8 cellular contexts compared by ENCODE assay signal in genomic region chr2:69386376-69386775, GRCh38. TPM values are rescaled to one million over a fixed set of nuclear protein-coding genes. Genes with fewer than 3 reads are reported as not detected.
DNase-seq lines count a peak whose midpoint lies in the region; ATAC-seq, FAIRE-seq and TF ChIP-seq lines count a peak whose summit lies in the region.

No MANE protein-coding gene starts in this region.

- TF ChIP-seq POLR2A in HepG2 (IDR thresholded peaks at IDR 0.05; ENCODE audit: insufficient read depth in 1 of 2, low read depth in 2 of 2, low read length in 2 of 2) (no peak), upper lobe of left lung (IDR thresholded peaks at IDR 0.05) (no peak)

- POLR2A ChIA-PET in HepG2 (lab: Yijun Ruan, JAX), result interaction anchor here (0.6 to 2.1 kb wide), 4 partner anchors 15 to 169 kb away, joined by 3 to 20 read pairs (median 4); partner anchors contain the start of gene NFU1

- H3K36me3 Mint-ChIP-seq in activated naive CD4-positive, alpha-beta T cell treated with anti-CD3 and anti-CD28 coated beads, Interleukin-2, amount 50 U/mL, for 72 hours, result peaks cover 0 to 5% of the 10 kb centered on the region in 2 donors

- TF ChIP-seq CTCF in GM12875 (IDR thresholded peaks at IDR 0.05; ENCODE audit: borderline replicate concordance, insufficient read depth, low read depth, low read length) (no peak), HepG2 (CRISPR knock-in tag; IDR thresholded peaks at IDR 0.05) (no peak), upper lobe of left lung (IDR thresholded peaks at IDR 0.05) (no peak), omental fat pad (IDR thresholded peaks at IDR 0.05) (no peak)

- in situ Hi-C loops in HepG2 (cut with HindIII; ENCODE audit: extremely low pct_ligation_motif_present, low pct_unique_long_range_greater_than_20kb), result no loop called here

- TF ChIP-seq RAD21 in HepG2 (CRISPR knock-in tag; IDR thresholded peaks at IDR 0.05), result no peak

- TF ChIP-seq EP300 in HepG2 (IDR thresholded peaks at IDR 0.05; ENCODE audit: low read depth in 2 of 2, low read length in 2 of 2), result no peak
- TF ChIP-seq EP300 in HepG2 (CRISPR knock-in tag; IDR thresholded peaks at IDR 0.05; ENCODE audit: borderline replicate concordance), result no peak
- no peak for TF ChIP-seq EP300 in upper lobe of left lung (IDR thresholded peaks at IDR 0.05)

- peak overlapping the region; percentile 88 for H3K9ac ChIP-seq in HepG2 (ENCODE audit: insufficient read depth, low read depth, low read length)

- H3K27me3 ChIP-seq in HepG2 (ENCODE audit: control insufficient read depth in 1 of 2, insufficient read depth in 2 of 2, low read length in 2 of 2) (no peaks in the 10 kb centered on the region; a peak in 1 of 5 replicates), upper lobe of left lung (no peaks in the 10 kb centered on the region)

- H4K20me1 ChIP-seq in HepG2 (ENCODE audit: insufficient read depth, low read length), result peaks cover 25% of the 10 kb centered on the region

- no TSS peak for BruUV-seq in HepG2 (replicated peaks; lab: Mats Ljungman, UMichigan)

- CTCF ChIA-PET in HepG2 (lab: Yijun Ruan, JAX; ENCODE audit: low intra/inter-chr PET ratio, low total read pairs), result no interaction called here

- no peak overlapping the region for H2AFZ ChIP-seq in HepG2 (ENCODE audit: low read length)

- intact Hi-C loops in HepG2 (cut with micrococcal nuclease; ENCODE audit: unreplicated experiment), result loop anchor here (2.0 to 10.0 kb wide), 2 partner anchors 50 to 212 kb away; partner anchors contain the start of gene NFU1

- WGBS in HepG2 (ENCODE audit: low lambda C conversion rate), result 1% methylated on average over 6 of the region's 6 CpGs
- WGBS in upper lobe of left lung, 2 donors, result 10 to 11% methylated on average over 6 of the region's 6 CpGs

- H3K9me3 ChIP-seq in HepG2 (ENCODE audit: low read length) (no peaks in the 10 kb centered on the region), upper lobe of left lung (no peaks in the 10 kb centered on the region)

- H3K4me1 ChIP-seq in HepG2 (ENCODE audit: insufficient read depth, low read length) (peaks cover 61% of the 10 kb centered on the region), upper lobe of left lung (peaks cover 17 to 56% (median 36%) of the 10 kb centered on the region in 4 donors)

- peak overlapping the region; percentile 80 for H3K4me3 ChIP-seq in GM12875 (ENCODE audit: low read depth, low read length)
- H3K4me3 ChIP-seq in HepG2 (replicated peaks in 1 of 3; ENCODE audit: insufficient read depth in 1 of 3, low read depth in 2 of 3, low read length in 3 of 3), result peak overlapping the region; percentile 79 to 99 (median 93)
- peak overlapping the region; percentile 75 to 97 (median 88) for H3K4me3 ChIP-seq in upper lobe of left lung

- peak overlapping the region; percentile 80 for H3K27ac ChIP-seq in HepG2 (ENCODE audit: extremely low read length, insufficient read depth, low read length)
- peak overlapping the region; percentile 84 to 95 (median 91) for H3K27ac ChIP-seq in upper lobe of left lung

- H3K36me3 ChIP-seq in HepG2 (replicated peaks in 1 of 2; ENCODE audit: control insufficient read depth in 1 of 2, insufficient read depth in 2 of 2, low read length in 2 of 2) (peaks cover 3 to 13% of the 10 kb centered on the region in 2 experiments; a peak in 4 of 5 replicates), upper lobe of left lung (no peaks in the 10 kb centered on the region)

- ATAC-seq in HG03066 (IDR thresholded peaks at IDR 0.05; ENCODE audit: low read depth, unreplicated experiment) (peak; percentile 5), HepG2 (peak; percentile 24), upper lobe of left lung (ENCODE audit: low FRiP score in 2 of 2) (no peak), HG02884 (IDR thresholded peaks at IDR 0.05; ENCODE audit: unreplicated experiment) (no peak), omental fat pad (ENCODE audit: low FRiP score) (no peak)
- ATAC-seq in activated naive CD4-positive, alpha-beta T cell treated with anti-CD3 and anti-CD28 coated beads, Interleukin-2, amount 50 U/mL, for 72 hours, result no peak

- H3K4me2 ChIP-seq in HepG2 (ENCODE audit: low read depth, low read length), result peak overlapping the region; percentile 87

- no peak for FAIRE-seq in HepG2 (lab: Jason Lieb, UNC)

- H3K79me2 ChIP-seq in HepG2 (ENCODE audit: insufficient read depth, low read length), result peaks cover 58% of the 10 kb centered on the region

- H3K9me3 Mint-ChIP-seq in activated naive CD4-positive, alpha-beta T cell treated with anti-CD3 and anti-CD28 coated beads, Interleukin-2, amount 50 U/mL, for 72 hours, result no peaks in the 10 kb centered on the region

- H3K27ac Mint-ChIP-seq in activated naive CD4-positive, alpha-beta T cell treated with anti-CD3 and anti-CD28 coated beads, Interleukin-2, amount 50 U/mL, for 72 hours, result peak overlapping the region; percentile 75 to 98

- DNase-seq in activated naive CD4-positive, alpha-beta T cell treated with anti-CD3 and anti-CD28 coated beads, Interleukin-2, amount 50 U/mL, for 72 hours (ENCODE audit: low spot score in 2 of 2), result no peak
- peak; percentile 24 for DNase-seq in HepG2 (ENCODE audit: low spot score)
- no peak for DNase-seq in upper lobe of left lung
- no peak for DNase-seq in COLO668 (lab: John Stamatoyannopoulos, UW; ENCODE audit: unreplicated experiment)
- no peak for DNase-seq in omental fat pad (ENCODE audit: low spot score)

RNA-seq across cellular contexts. Expression of gene GFPT1, which starts 0.7 kb away (rescaled TPM):
- 10 to 100 TPM; 25.1 to 57.7 TPM for total RNA-seq in activated naive CD4-positive, alpha-beta T cell treated with anti-CD3 and anti-CD28 coated beads, Interleukin-2, amount 50 U/mL, for 72 hours
- total RNA-seq in HepG2 (2016; rRNA removed; fragmentation: Illumina TruSeq; extraction: Trizol) (84.9 and 129 TPM in 2 replicates), upper lobe of left lung (10 to 100 TPM; 16.1 to 99.0 (median 38.5) TPM), omental fat pad (100 to 1,000 TPM in 1 of 4 donors, 10 to 100 TPM in 3; 32.9 to 105 (median 54.5) TPM)
- total RNA-seq in HepG2 (2016; cell fraction: cytosol; rRNA removed; fragmentation: Illumina TruSeq; extraction: Trizol; ENCODE audit: low read depth), result 43.7 and 46.8 TPM in 2 replicates
- total RNA-seq in HepG2 (2016; cell fraction: insoluble cytoplasmic fraction; rRNA removed; fragmentation: Illumina TruSeq; extraction: Trizol), result 85.1 and 124 TPM in 2 replicates
- 30.0 and 36.5 TPM in 2 replicates for total RNA-seq in HepG2 (2016; cell fraction: membrane; rRNA removed; fragmentation: Illumina TruSeq; extraction: Trizol)
- total RNA-seq in HepG2 (2016; cell fraction: nucleus; rRNA removed; fragmentation: Illumina TruSeq; extraction: Trizol), result 48.9 and 54.4 TPM in 2 replicates
- polyA plus RNA-seq in HepG2 (2011; rRNA removed), result 19.7 and 24.0 TPM in 2 replicates
- polyA plus RNA-seq in HepG2 (2011; cell fraction: cytosol; rRNA removed), result 13.6 and 21.7 TPM in 2 replicates
- 9.3 and 13.1 TPM in 2 replicates for polyA plus RNA-seq in HepG2 (2011; cell fraction: nucleus; rRNA removed)
- 40.9 and 53.4 TPM in 2 replicates for polyA plus RNA-seq in HepG2 (2012)
- 1.7 and 2.0 TPM in 2 replicates for polyA plus RNA-seq in HepG2 (2016; cell fraction: cytosol; fragmentation: Illumina TruSeq; extraction: Trizol; ENCODE audit: low read depth)
- polyA plus RNA-seq in HepG2 (2016; cell fraction: insoluble cytoplasmic fraction; fragmentation: Illumina TruSeq; extraction: Trizol; ENCODE audit: low read depth), result 60.5 and 62.2 TPM in 2 replicates
- 5.2 and 6.2 TPM in 2 replicates for polyA plus RNA-seq in HepG2 (2016; cell fraction: membrane; fragmentation: Illumina TruSeq; extraction: Trizol; ENCODE audit: low read depth)
- polyA plus RNA-seq in HepG2 (2016; cell fraction: nucleus; fragmentation: Illumina TruSeq; extraction: Trizol; ENCODE audit: insufficient read depth, low read depth), result 40.7 and 46.5 TPM in 2 replicates
- polyA minus RNA-seq in HepG2 (2011; rRNA and poly(A)+ RNA removed; ENCODE audit: low replicate concordance), result 9.1 and 29.8 TPM in 2 replicates
- polyA minus RNA-seq in HepG2 (2011; cell fraction: cytosol; rRNA and poly(A)+ RNA removed), result 58.1 and 58.4 TPM in 2 replicates
- polyA minus RNA-seq in HepG2 (2011; cell fraction: nucleus; rRNA and poly(A)+ RNA removed), result 47.1 and 54.0 TPM in 2 replicates

RNA-seq across cellular contexts. Expression of gene NFU1, which starts 50.9 kb away (rescaled TPM):
- total RNA-seq in activated naive CD4-positive, alpha-beta T cell treated with anti-CD3 and anti-CD28 coated beads, Interleukin-2, amount 50 U/mL, for 72 hours, result 10 to 100 TPM; 32.2 to 34.3 TPM
- 84.0 and 99.6 TPM in 2 replicates for total RNA-seq in HepG2 (2016; rRNA removed; fragmentation: Illumina TruSeq; extraction: Trizol)
- 88.3 and 93.2 TPM in 2 replicates for total RNA-seq in HepG2 (2016; cell fraction: cytosol; rRNA removed; fragmentation: Illumina TruSeq; extraction: Trizol; ENCODE audit: low read depth)
- 83.8 and 107 TPM in 2 replicates for total RNA-seq in HepG2 (2016; cell fraction: insoluble cytoplasmic fraction; rRNA removed; fragmentation: Illumina TruSeq; extraction: Trizol)
- total RNA-seq in HepG2 (2016; cell fraction: membrane; rRNA removed; fragmentation: Illumina TruSeq; extraction: Trizol), result 83.6 and 88.7 TPM in 2 replicates
- total RNA-seq in HepG2 (2016; cell fraction: nucleus; rRNA removed; fragmentation: Illumina TruSeq; extraction: Trizol), result 35.6 and 35.8 TPM in 2 replicates
- polyA plus RNA-seq in HepG2 (2011; rRNA removed), result 28.1 and 39.1 TPM in 2 replicates
- polyA plus RNA-seq in HepG2 (2011; cell fraction: cytosol; rRNA removed), result 23.1 and 28.7 TPM in 2 replicates
- 6.6 and 7.8 TPM in 2 replicates for polyA plus RNA-seq in HepG2 (2011; cell fraction: nucleus; rRNA removed)
- 58.4 and 80.4 TPM in 2 replicates for polyA plus RNA-seq in HepG2 (2012)
- polyA plus RNA-seq in HepG2 (2016; cell fraction: cytosol; fragmentation: Illumina TruSeq; extraction: Trizol; ENCODE audit: low read depth), result 79.1 and 96.4 TPM in 2 replicates
- 89.4 and 94.3 TPM in 2 replicates for polyA plus RNA-seq in HepG2 (2016; cell fraction: insoluble cytoplasmic fraction; fragmentation: Illumina TruSeq; extraction: Trizol; ENCODE audit: low read depth)
- 57.3 and 66.6 TPM in 2 replicates for polyA plus RNA-seq in HepG2 (2016; cell fraction: membrane; fragmentation: Illumina TruSeq; extraction: Trizol; ENCODE audit: low read depth)
- polyA plus RNA-seq in HepG2 (2016; cell fraction: nucleus; fragmentation: Illumina TruSeq; extraction: Trizol; ENCODE audit: insufficient read depth, low read depth), result 42.0 and 48.4 TPM in 2 replicates
- polyA minus RNA-seq in HepG2 (2011; rRNA and poly(A)+ RNA removed; ENCODE audit: low replicate concordance), result 3.3 and 4.8 TPM in 2 replicates
- polyA minus RNA-seq in HepG2 (2011; cell fraction: cytosol; rRNA and poly(A)+ RNA removed), result 12.6 and 17.8 TPM in 2 replicates
- 11.5 and 12.2 TPM in 2 replicates for polyA minus RNA-seq in HepG2 (2011; cell fraction: nucleus; rRNA and poly(A)+ RNA removed)
- total RNA-seq in upper lobe of left lung, result 10 to 100 TPM; 23.0 to 49.8 (median 38.6) TPM
- 10 to 100 TPM; 36.5 to 84.8 (median 47.3) TPM for total RNA-seq in omental fat pad

Comparison
In these comparisons a context has a peak if more than half of its experiments do, and no peak if none do; other contexts are left out.
1. ATAC-seq: peak in HG03066 (single experiment) and HepG2 (single experiment); none in activated naive CD4-positive, alpha-beta T cell treated with anti-CD3 and anti-CD28 coated beads, Interleukin-2, amount 50 U/mL, for 72 hours (0 of 2), upper lobe of left lung (0 of 2), HG02884 (single experiment) and omental fat pad (single experiment).
2. Peak in every context shown above with its lines, with median percentiles within 50 percentile points of each other: H3K4me3 ChIP-seq.